Comparison of ENCODE assay signal across 21 cellular contexts in the genomic region with DNA sequence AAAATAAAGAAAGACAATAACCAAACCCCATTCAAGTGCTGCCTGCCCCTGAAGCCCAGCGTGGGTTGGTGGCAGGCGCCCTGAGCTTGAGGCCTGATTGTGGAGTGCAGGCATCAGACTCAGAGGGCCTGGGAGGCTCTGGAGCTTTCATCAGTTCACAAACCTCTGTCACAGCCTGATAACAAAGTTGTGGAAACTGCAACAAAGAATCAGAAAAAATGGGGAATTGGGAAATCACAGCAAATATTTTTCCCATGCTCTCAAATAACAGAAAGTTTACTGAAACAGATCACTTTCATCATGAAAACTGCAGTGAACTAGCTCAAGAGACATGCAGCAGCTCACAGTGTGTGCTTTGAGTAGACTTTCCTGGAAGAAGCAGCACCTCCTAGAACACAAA.
"Had no signal": no experiment of that assay in that cellular context is flagged by ENCODE, and none has a peak within 500 bp of the region (broad histone marks: within the 10 kb centered on the region; RNA-seq: fewer than 3 reads in every experiment).

No MANE protein-coding gene starts in this region.

- DNase-seq: dermis blood vessel endothelial cell; dorsolateral prefrontal cortex; effector CD4-positive, alpha-beta T cell; effector memory CD4-positive, alpha-beta T cell; foreskin fibroblast; foreskin melanocyte; gastrocnemius medialis; glutamatergic neuron; head of caudate nucleus; heart right ventricle; hippocampal formation; left cardiac atrium; left lung; left ventricle myocardium superior; lower lobe of right lung; mesenchymal stem cell; mucosa of descending colon; naive B cell had no signal

- H3K27ac ChIP-seq: coronary artery, dorsolateral prefrontal cortex, esophagus muscularis mucosa, gastrocnemius medialis, heart right ventricle, left lung, lower lobe of right lung had no signal

- H3K4me1 Mint-ChIP-seq: naive B cell had no signal

- H3K36me3 Mint-ChIP-seq: mesothelial cell of epicardium, naive B cell had no signal

- H3K9me3 ChIP-seq: gastrocnemius medialis, heart right ventricle, left lung, lower lobe of right lung, mucosa of descending colon had no signal

- H3K4me1 ChIP-seq: esophagus muscularis mucosa, gastrocnemius medialis, heart right ventricle, left lung, lower lobe of right lung had no signal

- H3K4me3 Mint-ChIP-seq: mesothelial cell of epicardium, naive B cell had no signal

- H3K36me3 ChIP-seq: esophagus muscularis mucosa, gastrocnemius medialis, heart right ventricle, left lung, lower lobe of right lung had no signal

- ATAC-seq: gastrocnemius medialis, heart right ventricle, left lung, left ventricle myocardium superior, lower lobe of right lung, mucosa of descending colon had no signal

- H3K4me3 ChIP-seq: coronary artery, dorsolateral prefrontal cortex, esophagus muscularis mucosa, gastrocnemius medialis, heart right ventricle, left lung, lower lobe of right lung, mucosa of descending colon had no signal

- H3K27ac Mint-ChIP-seq: mesothelial cell of epicardium, naive B cell had no signal
